ENCODE assay signal across 1 cellular context in the genomic region with DNA sequence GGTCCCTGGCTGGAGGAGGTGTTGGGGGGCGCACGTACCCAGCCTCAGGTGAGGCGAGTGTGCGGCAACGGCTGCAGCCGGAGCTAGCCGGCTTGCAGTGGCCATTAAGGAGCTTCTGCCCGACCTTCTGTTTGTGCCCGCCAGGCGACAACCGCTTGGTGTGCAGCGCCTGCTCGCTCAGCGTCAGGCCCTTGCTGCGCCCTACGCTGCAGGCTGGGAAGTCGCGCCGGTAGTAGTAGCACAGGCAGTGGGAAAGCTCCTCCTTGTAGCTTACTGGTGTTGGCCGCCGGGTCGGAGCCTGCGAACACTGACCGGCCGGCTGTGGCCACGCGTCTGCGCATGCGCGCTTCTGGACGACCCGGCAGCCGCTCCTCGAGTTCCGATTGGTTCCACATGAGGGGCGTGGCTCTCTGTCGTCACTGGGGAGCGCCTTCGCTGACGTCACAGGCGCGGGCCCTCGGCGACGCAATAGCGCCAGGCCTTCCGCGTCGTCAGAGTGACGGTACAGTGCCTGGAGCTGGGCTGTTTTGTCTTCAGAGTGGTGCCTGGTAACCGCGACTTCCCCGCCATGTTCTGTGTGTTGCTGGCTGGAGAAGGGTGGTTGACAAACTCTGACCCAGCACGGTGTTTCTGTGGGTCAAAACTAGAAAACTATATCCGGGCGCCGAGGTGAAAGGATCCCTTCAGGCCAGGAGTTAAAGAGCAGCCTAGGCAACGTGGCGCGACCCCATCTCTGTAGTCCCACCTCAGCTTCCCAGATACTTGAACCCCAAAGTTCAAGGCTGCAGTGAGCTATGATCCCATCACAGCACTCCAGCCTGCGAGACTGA.
A peak's percentile ranks its signal among the peaks of the same experiment; 100 is the strongest.
TF ChIP-seq lines count a peak whose summit lies in the region.

No MANE protein-coding gene starts in this region.

TF ChIP-seq in HepG2, 621 proteins besides CTCF, POLR2A, EP300 and RAD21 (continued from another document and continues in another):
- TF ChIP-seq, protein P1, sequence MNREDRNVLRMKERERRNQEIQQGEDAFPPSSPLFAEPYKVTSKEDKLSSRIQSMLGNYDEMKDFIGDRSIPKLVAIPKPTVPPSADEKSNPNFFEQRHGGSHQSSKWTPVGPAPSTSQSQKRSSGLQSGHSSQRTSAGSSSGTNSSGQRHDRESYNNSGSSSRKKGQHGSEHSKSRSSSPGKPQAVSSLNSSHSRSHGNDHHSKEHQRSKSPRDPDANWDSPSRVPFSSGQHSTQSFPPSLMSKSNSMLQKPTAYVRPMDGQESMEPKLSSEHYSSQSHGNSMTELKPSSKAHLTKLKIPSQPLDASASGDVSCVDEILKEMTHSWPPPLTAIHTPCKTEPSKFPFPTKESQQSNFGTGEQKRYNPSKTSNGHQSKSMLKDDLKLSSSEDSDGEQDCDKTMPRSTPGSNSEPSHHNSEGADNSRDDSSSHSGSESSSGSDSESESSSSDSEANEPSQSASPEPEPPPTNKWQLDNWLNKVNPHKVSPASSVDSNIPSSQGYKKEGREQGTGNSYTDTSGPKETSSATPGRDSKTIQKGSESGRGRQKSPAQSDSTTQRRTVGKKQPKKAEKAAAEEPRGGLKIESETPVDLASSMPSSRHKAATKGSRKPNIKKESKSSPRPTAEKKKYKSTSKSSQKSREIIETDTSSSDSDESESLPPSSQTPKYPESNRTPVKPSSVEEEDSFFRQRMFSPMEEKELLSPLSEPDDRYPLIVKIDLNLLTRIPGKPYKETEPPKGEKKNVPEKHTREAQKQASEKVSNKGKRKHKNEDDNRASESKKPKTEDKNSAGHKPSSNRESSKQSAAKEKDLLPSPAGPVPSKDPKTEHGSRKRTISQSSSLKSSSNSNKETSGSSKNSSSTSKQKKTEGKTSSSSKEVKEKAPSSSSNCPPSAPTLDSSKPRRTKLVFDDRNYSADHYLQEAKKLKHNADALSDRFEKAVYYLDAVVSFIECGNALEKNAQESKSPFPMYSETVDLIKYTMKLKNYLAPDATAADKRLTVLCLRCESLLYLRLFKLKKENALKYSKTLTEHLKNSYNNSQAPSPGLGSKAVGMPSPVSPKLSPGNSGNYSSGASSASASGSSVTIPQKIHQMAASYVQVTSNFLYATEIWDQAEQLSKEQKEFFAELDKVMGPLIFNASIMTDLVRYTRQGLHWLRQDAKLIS (CRISPR knock-in tag; IDR thresholded peaks at IDR 0.05) = peak; percentile 78; the same call in 1 of the 2 replicates
- TF ChIP-seq SPEN (CRISPR knock-in tag; IDR thresholded peaks at IDR 0.05; ENCODE audit: low read depth) = peak; percentile 97
- TF ChIP-seq NAIF1 (CRISPR knock-in tag; IDR thresholded peaks at IDR 0.05; ENCODE audit: borderline replicate concordance) = peak; percentile 55; the same call in 1 of the 2 replicates
- TF ChIP-seq, protein P2, sequence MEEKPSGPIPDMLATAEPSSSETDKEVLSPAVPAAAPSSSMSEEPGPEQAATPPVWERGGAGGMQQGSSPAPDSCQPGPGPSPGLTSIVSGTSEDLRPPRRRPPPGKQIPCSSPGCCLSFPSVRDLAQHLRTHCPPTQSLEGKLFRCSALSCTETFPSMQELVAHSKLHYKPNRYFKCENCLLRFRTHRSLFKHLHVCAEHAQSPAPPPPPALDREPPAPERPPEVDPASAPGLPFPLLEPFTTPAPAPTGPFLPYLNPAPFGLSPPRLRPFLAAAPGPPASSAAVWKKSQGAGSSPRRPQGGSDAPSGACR (CRISPR knock-in tag; IDR thresholded peaks at IDR 0.05) = peak; percentile 81
- no peak for TF ChIP-seq ZNF564 (CRISPR knock-in tag; IDR thresholded peaks at IDR 0.05)
- TF ChIP-seq POGZ (CRISPR knock-in tag; IDR thresholded peaks at IDR 0.05) = peak; percentile 98
- TF ChIP-seq, protein P3, sequence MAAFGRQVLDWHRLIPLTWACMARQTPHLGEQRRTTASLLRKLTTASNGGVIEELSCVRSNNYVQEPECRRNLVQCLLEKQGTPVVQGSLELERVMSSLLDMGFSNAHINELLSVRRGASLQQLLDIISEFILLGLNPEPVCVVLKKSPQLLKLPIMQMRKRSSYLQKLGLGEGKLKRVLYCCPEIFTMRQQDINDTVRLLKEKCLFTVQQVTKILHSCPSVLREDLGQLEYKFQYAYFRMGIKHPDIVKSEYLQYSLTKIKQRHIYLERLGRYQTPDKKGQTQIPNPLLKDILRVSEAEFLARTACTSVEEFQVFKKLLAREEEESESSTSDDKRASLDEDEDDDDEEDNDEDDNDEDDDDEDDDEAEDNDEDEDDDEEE (CRISPR knock-in tag; IDR thresholded peaks at IDR 0.05) = peak; percentile 78
- peak; percentile 89 for TF ChIP-seq NFYC (CRISPR knock-in tag; IDR thresholded peaks at IDR 0.05)
- TF ChIP-seq MXD4 (CRISPR knock-in tag; IDR thresholded peaks at IDR 0.05) = peak; percentile 78; the same call in 1 of the 2 replicates
- TF ChIP-seq ZSCAN30 (CRISPR knock-in tag; IDR thresholded peaks at IDR 0.05) = no peak
- TF ChIP-seq ZBTB7A (CRISPR knock-in tag; IDR thresholded peaks at IDR 0.05) = no peak
- TF ChIP-seq ZNF615 (CRISPR knock-in tag; IDR thresholded peaks at IDR 0.05; ENCODE audit: borderline replicate concordance) = 0 out of 2 replicates have a peak, but pooled peaks have one; percentile 59
- peak; percentile 61; the same call in 1 of the 2 replicates for TF ChIP-seq ZSCAN21 (CRISPR knock-in tag; IDR thresholded peaks at IDR 0.05; ENCODE audit: borderline replicate concordance)
- TF ChIP-seq SMAD9 (CRISPR knock-in tag; IDR thresholded peaks at IDR 0.05) = no peak
- TF ChIP-seq MED1 (CRISPR knock-in tag; IDR thresholded peaks at IDR 0.05) = peak; percentile 75
- TF ChIP-seq PITX1 (CRISPR knock-in tag; IDR thresholded peaks at IDR 0.05) = no peak
- no peak for TF ChIP-seq LCORL (IDR thresholded peaks at IDR 0.05)
- peak; percentile 79 for TF ChIP-seq LCORL (CRISPR knock-in tag; IDR thresholded peaks at IDR 0.05)
- peak; percentile 72 for TF ChIP-seq ZNF563 (CRISPR knock-in tag; IDR thresholded peaks at IDR 0.05)
- peak; percentile 78; the same call in 1 of the 2 replicates for TF ChIP-seq BORCS8-MEF2B (CRISPR knock-in tag; IDR thresholded peaks at IDR 0.05)
- TF ChIP-seq, protein P4, sequence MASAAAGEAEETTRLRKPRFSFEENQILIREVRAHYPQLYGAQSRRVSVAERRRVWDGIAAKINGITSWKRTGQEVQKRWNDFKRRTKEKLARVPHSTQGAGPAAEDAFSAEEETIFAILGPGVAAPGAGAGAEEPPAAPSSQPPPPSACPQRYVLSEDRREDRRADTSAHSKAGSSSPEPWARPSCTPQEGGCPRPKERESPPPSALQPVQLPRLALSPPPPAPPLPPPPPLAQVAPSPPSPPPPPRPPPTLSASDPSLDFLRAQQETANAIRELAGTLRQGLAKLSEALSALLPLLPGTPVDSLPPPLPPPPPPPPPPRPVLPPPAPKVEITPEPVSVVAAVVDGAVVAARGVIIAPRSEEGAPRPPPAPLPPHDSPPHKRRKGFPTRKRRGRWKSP (CRISPR knock-in tag; IDR thresholded peaks at IDR 0.05) = peak; percentile 90; the same call in 1 of the 2 replicates
- peak; percentile 68 for TF ChIP-seq XRCC5 (optimal IDR thresholded peaks at IDR 0.05; ENCODE audit: low read length)
- TF ChIP-seq ZSCAN9 (CRISPR knock-in tag; IDR thresholded peaks at IDR 0.05; ENCODE audit: borderline replicate concordance) = peak; percentile 83; the same call in 1 of the 2 replicates
- TF ChIP-seq, protein P5, sequence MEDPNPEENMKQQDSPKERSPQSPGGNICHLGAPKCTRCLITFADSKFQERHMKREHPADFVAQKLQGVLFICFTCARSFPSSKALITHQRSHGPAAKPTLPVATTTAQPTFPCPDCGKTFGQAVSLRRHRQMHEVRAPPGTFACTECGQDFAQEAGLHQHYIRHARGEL (CRISPR knock-in tag; IDR thresholded peaks at IDR 0.05) = no peak
- no peak for TF ChIP-seq SIX1 (CRISPR knock-in tag; IDR thresholded peaks at IDR 0.05; ENCODE audit: borderline replicate concordance)
- TF ChIP-seq MZF1 (CRISPR knock-in tag; IDR thresholded peaks at IDR 0.05; ENCODE audit: borderline replicate concordance) = no peak
- TF ChIP-seq ZNF878 (CRISPR knock-in tag; IDR thresholded peaks at IDR 0.05) = no peak
- no peak for TF ChIP-seq ZNF260 (CRISPR knock-in tag; IDR thresholded peaks at IDR 0.05; ENCODE audit: borderline replicate concordance, low read depth)
- TF ChIP-seq ZSCAN29 (CRISPR knock-in tag; conservative IDR thresholded peaks at IDR 0.05) = no peak
- TF ChIP-seq MATR3 (CRISPR knock-in tag; IDR thresholded peaks at IDR 0.05) = no peak
- TF ChIP-seq ZNF616 (CRISPR knock-in tag; IDR thresholded peaks at IDR 0.05; ENCODE audit: low read depth) = 0 out of 2 replicates have a peak, but pooled peaks have one; percentile 2
- peak; percentile 97 for TF ChIP-seq KLF11 (CRISPR knock-in tag; IDR thresholded peaks at IDR 0.05)
- TF ChIP-seq GZF1 (CRISPR knock-in tag; IDR thresholded peaks at IDR 0.05) = no peak
- no peak for TF ChIP-seq RBM22 (optimal IDR thresholded peaks at IDR 0.05; ENCODE audit: low read length)
- TF ChIP-seq, protein P6, sequence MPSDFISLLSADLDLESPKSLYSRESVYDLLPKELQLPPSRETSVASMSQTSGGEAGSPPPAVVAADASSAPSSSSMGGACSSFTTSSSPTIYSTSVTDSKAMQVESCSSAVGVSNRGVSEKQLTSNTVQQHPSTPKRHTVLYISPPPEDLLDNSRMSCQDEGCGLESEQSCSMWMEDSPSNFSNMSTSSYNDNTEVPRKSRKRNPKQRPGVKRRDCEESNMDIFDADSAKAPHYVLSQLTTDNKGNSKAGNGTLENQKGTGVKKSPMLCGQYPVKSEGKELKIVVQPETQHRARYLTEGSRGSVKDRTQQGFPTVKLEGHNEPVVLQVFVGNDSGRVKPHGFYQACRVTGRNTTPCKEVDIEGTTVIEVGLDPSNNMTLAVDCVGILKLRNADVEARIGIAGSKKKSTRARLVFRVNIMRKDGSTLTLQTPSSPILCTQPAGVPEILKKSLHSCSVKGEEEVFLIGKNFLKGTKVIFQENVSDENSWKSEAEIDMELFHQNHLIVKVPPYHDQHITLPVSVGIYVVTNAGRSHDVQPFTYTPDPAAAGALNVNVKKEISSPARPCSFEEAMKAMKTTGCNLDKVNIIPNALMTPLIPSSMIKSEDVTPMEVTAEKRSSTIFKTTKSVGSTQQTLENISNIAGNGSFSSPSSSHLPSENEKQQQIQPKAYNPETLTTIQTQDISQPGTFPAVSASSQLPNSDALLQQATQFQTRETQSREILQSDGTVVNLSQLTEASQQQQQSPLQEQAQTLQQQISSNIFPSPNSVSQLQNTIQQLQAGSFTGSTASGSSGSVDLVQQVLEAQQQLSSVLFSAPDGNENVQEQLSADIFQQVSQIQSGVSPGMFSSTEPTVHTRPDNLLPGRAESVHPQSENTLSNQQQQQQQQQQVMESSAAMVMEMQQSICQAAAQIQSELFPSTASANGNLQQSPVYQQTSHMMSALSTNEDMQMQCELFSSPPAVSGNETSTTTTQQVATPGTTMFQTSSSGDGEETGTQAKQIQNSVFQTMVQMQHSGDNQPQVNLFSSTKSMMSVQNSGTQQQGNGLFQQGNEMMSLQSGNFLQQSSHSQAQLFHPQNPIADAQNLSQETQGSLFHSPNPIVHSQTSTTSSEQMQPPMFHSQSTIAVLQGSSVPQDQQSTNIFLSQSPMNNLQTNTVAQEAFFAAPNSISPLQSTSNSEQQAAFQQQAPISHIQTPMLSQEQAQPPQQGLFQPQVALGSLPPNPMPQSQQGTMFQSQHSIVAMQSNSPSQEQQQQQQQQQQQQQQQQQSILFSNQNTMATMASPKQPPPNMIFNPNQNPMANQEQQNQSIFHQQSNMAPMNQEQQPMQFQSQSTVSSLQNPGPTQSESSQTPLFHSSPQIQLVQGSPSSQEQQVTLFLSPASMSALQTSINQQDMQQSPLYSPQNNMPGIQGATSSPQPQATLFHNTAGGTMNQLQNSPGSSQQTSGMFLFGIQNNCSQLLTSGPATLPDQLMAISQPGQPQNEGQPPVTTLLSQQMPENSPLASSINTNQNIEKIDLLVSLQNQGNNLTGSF (CRISPR knock-in tag; IDR thresholded peaks at IDR 0.05) = peak; percentile 9; the same call in 1 of the 2 replicates
- TF ChIP-seq, protein P7, sequence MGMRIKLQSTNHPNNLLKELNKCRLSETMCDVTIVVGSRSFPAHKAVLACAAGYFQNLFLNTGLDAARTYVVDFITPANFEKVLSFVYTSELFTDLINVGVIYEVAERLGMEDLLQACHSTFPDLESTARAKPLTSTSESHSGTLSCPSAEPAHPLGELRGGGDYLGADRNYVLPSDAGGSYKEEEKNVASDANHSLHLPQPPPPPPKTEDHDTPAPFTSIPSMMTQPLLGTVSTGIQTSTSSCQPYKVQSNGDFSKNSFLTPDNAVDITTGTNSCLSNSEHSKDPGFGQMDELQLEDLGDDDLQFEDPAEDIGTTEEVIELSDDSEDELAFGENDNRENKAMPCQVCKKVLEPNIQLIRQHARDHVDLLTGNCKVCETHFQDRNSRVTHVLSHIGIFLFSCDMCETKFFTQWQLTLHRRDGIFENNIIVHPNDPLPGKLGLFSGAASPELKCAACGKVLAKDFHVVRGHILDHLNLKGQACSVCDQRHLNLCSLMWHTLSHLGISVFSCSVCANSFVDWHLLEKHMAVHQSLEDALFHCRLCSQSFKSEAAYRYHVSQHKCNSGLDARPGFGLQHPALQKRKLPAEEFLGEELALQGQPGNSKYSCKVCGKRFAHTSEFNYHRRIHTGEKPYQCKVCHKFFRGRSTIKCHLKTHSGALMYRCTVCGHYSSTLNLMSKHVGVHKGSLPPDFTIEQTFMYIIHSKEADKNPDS (CRISPR knock-in tag; IDR thresholded peaks at IDR 0.05) = peak; percentile 71; the same call in 1 of the 2 replicates
- TF ChIP-seq XBP1 (CRISPR knock-in tag; IDR thresholded peaks at IDR 0.05) = no peak
- no peak for TF ChIP-seq MAFF (IDR thresholded peaks at IDR 0.05; ENCODE audit: low read depth, low read length)
- TF ChIP-seq, protein P8, sequence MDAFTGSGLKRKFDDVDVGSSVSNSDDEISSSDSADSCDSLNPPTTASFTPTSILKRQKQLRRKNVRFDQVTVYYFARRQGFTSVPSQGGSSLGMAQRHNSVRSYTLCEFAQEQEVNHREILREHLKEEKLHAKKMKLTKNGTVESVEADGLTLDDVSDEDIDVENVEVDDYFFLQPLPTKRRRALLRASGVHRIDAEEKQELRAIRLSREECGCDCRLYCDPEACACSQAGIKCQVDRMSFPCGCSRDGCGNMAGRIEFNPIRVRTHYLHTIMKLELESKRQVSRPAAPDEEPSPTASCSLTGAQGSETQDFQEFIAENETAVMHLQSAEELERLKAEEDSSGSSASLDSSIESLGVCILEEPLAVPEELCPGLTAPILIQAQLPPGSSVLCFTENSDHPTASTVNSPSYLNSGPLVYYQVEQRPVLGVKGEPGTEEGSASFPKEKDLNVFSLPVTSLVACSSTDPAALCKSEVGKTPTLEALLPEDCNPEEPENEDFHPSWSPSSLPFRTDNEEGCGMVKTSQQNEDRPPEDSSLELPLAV (CRISPR knock-in tag; conservative IDR thresholded peaks at IDR 0.05; ENCODE audit: low read depth) = no peak
